ENCODE assay signal across 16 cellular contexts in genomic region chr17:66403846-66404597, GRCh38.
A peak's percentile ranks its signal among the peaks of the same experiment; 100 is the strongest.
DNase-seq lines count a peak whose midpoint lies in the region; ATAC-seq and TF ChIP-seq lines count a peak whose summit lies in the region.
"Had no signal": no experiment of that assay in that cellular context is flagged by ENCODE, and none has a peak within 500 bp of the region (broad histone marks: within the 10 kb centered on the region; RNA-seq: fewer than 3 reads in every experiment).

No MANE protein-coding gene starts in this region.

- H3K27me3 ChIP-seq in uterus = no peaks in the 10 kb centered on the region
- H3K27me3 ChIP-seq: BE2C, colonic mucosa, gastrocnemius medialis had no signal

- intact Hi-C loops in uterus (cut with DNase I; ENCODE audit: low total_unique reads) = no loop called here

- H3K4me1 Mint-ChIP-seq in stimulated activated naive CD8-positive, alpha-beta T cell treated with anti-CD3 and anti-CD28 coated beads, Interleukin-15, Interleukin-2, amounts not matched to agents 100 ng/mL and 50 ng/mL, for 24 hours (ENCODE audit: low read depth) = peaks cover 88% of the 10 kb centered on the region

- no peak for TF ChIP-seq POLR2A in uterus (IDR thresholded peaks at IDR 0.05)

- no peaks in the 10 kb centered on the region for H3K27me3 Mint-ChIP-seq in stimulated activated naive CD8-positive, alpha-beta T cell treated with anti-CD3 and anti-CD28 coated beads, Interleukin-15, Interleukin-2, amounts not matched to agents 100 ng/mL and 50 ng/mL, for 24 hours

- no peak overlapping the region for H3K4me3 Mint-ChIP-seq in stimulated activated naive CD8-positive, alpha-beta T cell treated with anti-CD3 and anti-CD28 coated beads, Interleukin-15, Interleukin-2, amounts not matched to agents 100 ng/mL and 50 ng/mL, for 24 hours
- H3K4me3 Mint-ChIP-seq: neural crest cell had no signal

- H3K9me3 Mint-ChIP-seq in stimulated activated naive CD8-positive, alpha-beta T cell treated with anti-CD3 and anti-CD28 coated beads, Interleukin-15, Interleukin-2, amounts not matched to agents 100 ng/mL and 50 ng/mL, for 24 hours = no peaks in the 10 kb centered on the region
- H3K9me3 Mint-ChIP-seq: neural crest cell had no signal

- peak overlapping the region; percentile 65 for H3K27ac Mint-ChIP-seq in stimulated activated naive CD8-positive, alpha-beta T cell treated with anti-CD3 and anti-CD28 coated beads, Interleukin-15, Interleukin-2, amounts not matched to agents 100 ng/mL and 50 ng/mL, for 24 hours

- no peak for ATAC-seq in stimulated activated naive CD8-positive, alpha-beta T cell treated with anti-CD3 and anti-CD28 coated beads, Interleukin-15, Interleukin-2, amounts not matched to agents 100 U/mL and 50 U/mL, for 24 hours
- no peak for ATAC-seq in GM19467 (IDR thresholded peaks at IDR 0.05; ENCODE audit: unreplicated experiment)
- ATAC-seq: gastrocnemius medialis had no signal

- no peaks in the 10 kb centered on the region for H3K36me3 ChIP-seq in uterus
- H3K36me3 ChIP-seq: BE2C, colonic mucosa, gastrocnemius medialis had no signal

- no peak for TF ChIP-seq CTCF in VCaP (conservative IDR thresholded peaks at IDR 0.05)
- TF ChIP-seq CTCF in fibroblast of villous mesenchyme (IDR thresholded peaks at IDR 0.05; ENCODE audit: insufficient read depth, low read depth, low read length) = no peak
- no peak for TF ChIP-seq CTCF in uterus (IDR thresholded peaks at IDR 0.05)

- DNase-seq in stimulated activated naive CD8-positive, alpha-beta T cell treated with anti-CD3 and anti-CD28 coated beads, Interleukin-15, Interleukin-2, amounts not matched to agents 100 U/mL and 50 U/mL, for 24 hours = no peak
- DNase-seq in fibroblast of villous mesenchyme (ENCODE audit: low read depth) = peak; percentile 48
- no peak for DNase-seq in uterus
- DNase-seq in activated effector memory CD4-positive, alpha-beta T cell treated with Interleukin-2 at 50 U/mL for 16 hours = no peak
- DNase-seq in GOT3 (lab: John Stamatoyannopoulos, UW) = no peak
- DNase-seq: BE2C, colonic mucosa, gastrocnemius medialis, kidney glomerular epithelial cell, NCI-H2227 treated with DMSO at 0.1 percent for 48 hours, RPMI8226, substantia nigra had no signal

- H3K9me3 ChIP-seq in uterus = no peaks in the 10 kb centered on the region
- H3K9me3 ChIP-seq: BE2C, colonic mucosa, gastrocnemius medialis had no signal

- peaks cover 0 to 3% of the 10 kb centered on the region in 2 donors for H3K4me1 ChIP-seq in uterus
- H3K4me1 ChIP-seq: colonic mucosa had no signal

- peaks cover 29% of the 10 kb centered on the region for H3K36me3 Mint-ChIP-seq in stimulated activated naive CD8-positive, alpha-beta T cell treated with anti-CD3 and anti-CD28 coated beads, Interleukin-15, Interleukin-2, amounts not matched to agents 100 ng/mL and 50 ng/mL, for 24 hours (ENCODE audit: low read depth)

- H3K4me3 ChIP-seq in fibroblast of villous mesenchyme (ENCODE audit: low read depth, low read length) = no peak overlapping the region
- no peak overlapping the region for H3K4me3 ChIP-seq in uterus
- H3K4me3 ChIP-seq: colonic mucosa, gastrocnemius medialis had no signal

- H3K27ac ChIP-seq in VCaP = peak overlapping the region; percentile 79
- peak overlapping the region; percentile 9 to 38 for H3K27ac ChIP-seq in uterus
- H3K27ac ChIP-seq: colonic mucosa, gastrocnemius medialis had no signal
